In the genomic region with DNA sequence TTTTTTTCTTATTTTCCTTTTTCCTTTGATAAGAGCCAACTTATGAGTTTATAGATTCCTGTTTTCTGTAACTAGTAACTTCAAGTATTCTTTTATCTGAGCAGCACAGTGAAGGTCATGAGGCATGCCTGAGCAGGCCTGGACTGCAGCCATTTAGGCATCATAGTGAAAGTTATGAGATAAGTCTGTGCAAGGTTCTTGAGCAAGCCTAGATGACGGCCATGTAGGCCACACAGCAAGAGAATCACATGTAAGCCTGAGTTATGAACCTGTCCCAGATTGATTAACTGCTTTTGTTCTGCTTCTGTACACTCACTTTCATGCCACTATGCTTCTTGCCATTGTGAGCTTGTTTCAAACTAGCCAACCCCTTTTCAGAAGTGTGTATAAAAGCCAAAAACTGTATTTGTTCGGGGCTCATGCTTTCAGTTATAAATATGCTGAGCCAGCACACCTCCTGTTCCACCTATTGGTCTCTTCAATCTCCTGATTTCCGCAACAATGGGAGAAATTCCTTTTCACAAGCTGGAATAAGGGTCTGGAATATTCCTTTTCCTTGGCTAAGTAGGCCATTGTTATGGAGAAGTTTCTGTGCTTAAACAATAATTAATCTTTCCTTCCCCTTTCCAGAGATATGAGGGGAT, we compare ENCODE assay signal across 12 cellular contexts.
DNase-seq lines count a peak whose midpoint lies in the region; ATAC-seq and TF ChIP-seq lines count a peak whose summit lies in the region.
"Had no signal": no experiment of that assay in that cellular context is flagged by ENCODE, and none has a peak within 500 bp of the region (broad histone marks: within the 10 kb centered on the region; RNA-seq: fewer than 3 reads in every experiment).

No MANE protein-coding gene starts in this region.

- H4K91ac ChIP-seq in trophoblast cell (ENCODE audit: low read depth, low read length), result no peak overlapping the region

- H3K27me3 ChIP-seq in foreskin keratinocyte (no peaks in the 10 kb centered on the region), trophoblast cell (ENCODE audit: insufficient read depth, low read length) (no peaks in the 10 kb centered on the region)
- H3K27me3 ChIP-seq: BLaER1 treated with 17β-estradiol and CSF1 and Interleukin-3, amounts not matched to agents 10 nM and 100 nM; transverse colon had no signal

- H2AK5ac ChIP-seq in trophoblast cell (ENCODE audit: low read length), result no peak overlapping the region

- TF ChIP-seq CTCF in GM10266 (IDR thresholded peaks at IDR 0.05; ENCODE audit: control insufficient read depth, insufficient read depth, low read depth, missing control alignments) (no peak), foreskin keratinocyte (conservative IDR thresholded peaks at IDR 0.05) (no peak)

- no peak overlapping the region for H2BK120ac ChIP-seq in trophoblast cell (ENCODE audit: insufficient read depth, low read length, poor library complexity)

- H4K8ac ChIP-seq in trophoblast cell (ENCODE audit: low read depth, low read length), result no peak overlapping the region

- H3K4ac ChIP-seq in trophoblast cell (ENCODE audit: low read depth, low read length), result no peak overlapping the region

- H3K9ac ChIP-seq in trophoblast cell (ENCODE audit: low read length), result no peak overlapping the region
- H3K9ac ChIP-seq: BLaER1 treated with 17β-estradiol and CSF1 and Interleukin-3, amounts not matched to agents 10 nM and 100 nM had no signal

- H3K4me1 ChIP-seq in foreskin keratinocyte (no peaks in the 10 kb centered on the region), trophoblast cell (ENCODE audit: control insufficient read depth in 1 of 2, insufficient read depth in 2 of 2, low read length in 2 of 2) (no peaks in the 10 kb centered on the region)
- H3K4me1 ChIP-seq: BLaER1 treated with 17β-estradiol and CSF1 and Interleukin-3, amounts not matched to agents 10 nM and 100 nM; transverse colon had no signal

- H3K4me3 ChIP-seq in trophoblast cell (ENCODE audit: low read depth, low read length), result no peak overlapping the region
- H3K4me3 ChIP-seq: BLaER1 treated with 17β-estradiol and CSF1 and Interleukin-3, amounts not matched to agents 10 nM and 100 nM; transverse colon had no signal

- no peak overlapping the region for H2AFZ ChIP-seq in trophoblast cell (ENCODE audit: insufficient read depth, low read length, poor library complexity)

- peaks cover 11 to 12% of the 10 kb centered on the region in 2 donors for H3K9me3 Mint-ChIP-seq in activated naive CD4-positive, alpha-beta T cell treated with anti-CD3 and anti-CD28 coated beads, Interleukin-2, amount 50 U/mL, for 72 hours

- no peak overlapping the region for H2BK12ac ChIP-seq in trophoblast cell (ENCODE audit: low read length)

- no peak overlapping the region for H4K12ac ChIP-seq in trophoblast cell (ENCODE audit: low read depth, low read length)

- peaks cover 15% of the 10 kb centered on the region for H3K9me3 ChIP-seq in trophoblast cell (ENCODE audit: insufficient read depth, low read depth, low read length)
- H3K9me3 ChIP-seq: transverse colon had no signal

- no peak overlapping the region for H3K23ac ChIP-seq in trophoblast cell (ENCODE audit: low read length)

- peak; percentile 33 for DNase-seq in GM10266 (ENCODE audit: extremely low spot score)
- peak; percentile 3 for DNase-seq in M059J (ENCODE audit: low read depth)
- peak; percentile 79 to 92 for DNase-seq in foreskin keratinocyte
- DNase-seq in activated naive CD4-positive, alpha-beta T cell treated with anti-CD3 and anti-CD28 coated beads, Interleukin-2, amount 50 U/mL, for 72 hours (ENCODE audit: low spot score in 2 of 2), result no peak
- no peak for DNase-seq in NCI-H2029 (lab: John Stamatoyannopoulos, UW)
- no peak for DNase-seq in trophoblast cell
- DNase-seq: activated CD4-positive, alpha-beta T cell treated with anti-CD3 and anti-CD28 coated beads, Interleukin-2, amount 10 ng/mL, durations not matched to agents 7 days and 5 days; stimulated activated CD4-positive, alpha-beta T cell treated with anti-CD3 and anti-CD28 coated beads, Interleukin-15, amount 100 ng/mL, for 24 hours; transverse colon had no signal

- no peak overlapping the region for H3K14ac ChIP-seq in trophoblast cell (ENCODE audit: low read length)

- ATAC-seq in GM21526 (IDR thresholded peaks at IDR 0.05; ENCODE audit: low FRiP score, unreplicated experiment) (peak; percentile 79), foreskin keratinocyte (peak; percentile 97), GM19467 (IDR thresholded peaks at IDR 0.05; ENCODE audit: unreplicated experiment) (no peak)
- no peak for ATAC-seq in activated naive CD4-positive, alpha-beta T cell treated with anti-CD3 and anti-CD28 coated beads, Interleukin-2, amount 50 U/mL, for 72 hours

- no peak overlapping the region for H2BK5ac ChIP-seq in trophoblast cell (ENCODE audit: low read depth, low read length, poor library complexity)

- H3K27ac ChIP-seq in foreskin keratinocyte (no peak overlapping the region), trophoblast cell (ENCODE audit: low read depth, low read length) (no peak overlapping the region)
- H3K27ac ChIP-seq: BLaER1 treated with 17β-estradiol and CSF1 and Interleukin-3, amounts not matched to agents 10 nM and 100 nM; transverse colon had no signal

- WGBS in trophoblast cell (ENCODE audit: extremely low coverage, insufficient coverage, insufficient read length), result no CpG with 5 or more reads among the region's 3 CpGs

- H3K36me3 ChIP-seq in trophoblast cell (ENCODE audit: control insufficient read depth in 1 of 2, insufficient read depth in 2 of 2, low read length in 2 of 2), result no peaks in the 10 kb centered on the region
- H3K36me3 ChIP-seq: BLaER1 treated with 17β-estradiol and CSF1 and Interleukin-3, amounts not matched to agents 10 nM and 100 nM; transverse colon had no signal

- no peak overlapping the region for H3K4me2 ChIP-seq in trophoblast cell (ENCODE audit: low read length)
- H3K4me2 ChIP-seq: BLaER1 treated with 17β-estradiol and CSF1 and Interleukin-3, amounts not matched to agents 10 nM and 100 nM had no signal

- H3K79me2 ChIP-seq in trophoblast cell (ENCODE audit: control insufficient read depth, insufficient read depth, low read length, poor library complexity), result no peaks in the 10 kb centered on the region

- H3K18ac ChIP-seq in trophoblast cell (ENCODE audit: low read length), result no peak overlapping the region

- no peak overlapping the region for H3K27ac Mint-ChIP-seq in activated naive CD4-positive, alpha-beta T cell treated with anti-CD3 and anti-CD28 coated beads, Interleukin-2, amount 50 U/mL, for 72 hours
- H3K27ac Mint-ChIP-seq: activated CD4-positive, alpha-beta T cell treated with anti-CD3 and anti-CD28 coated beads, Interleukin-2, amount 10 ng/mL, durations not matched to agents 7 days and 5 days had no signal

- peaks cover 0 to 13% of the 10 kb centered on the region in 2 donors for H3K36me3 Mint-ChIP-seq in activated naive CD4-positive, alpha-beta T cell treated with anti-CD3 and anti-CD28 coated beads, Interleukin-2, amount 50 U/mL, for 72 hours

- no peaks in the 10 kb centered on the region for H3K79me1 ChIP-seq in trophoblast cell (ENCODE audit: low read length)

Comparison
In these comparisons a context has a peak if more than half of its experiments do, and no peak if none do; other contexts are left out.
1. DNase-seq: peak in GM10266 (single experiment), M059J (single experiment) and foreskin keratinocyte (2 of 2); none in activated naive CD4-positive, alpha-beta T cell treated with anti-CD3 and anti-CD28 coated beads, Interleukin-2, amount 50 U/mL, for 72 hours (0 of 2), NCI-H2029 (single experiment) and trophoblast cell (0 of 2).
2. ATAC-seq: peak in GM21526 (single experiment) and foreskin keratinocyte (single experiment); none in GM19467 (single experiment) and activated naive CD4-positive, alpha-beta T cell treated with anti-CD3 and anti-CD28 coated beads, Interleukin-2, amount 50 U/mL, for 72 hours (0 of 2).